In genomic region chr7:141700848-141701371, GRCh38 we compare ENCODE assay signal across 8 cellular contexts. TPM values are rescaled to one million over a fixed set of nuclear protein-coding genes. Genes with fewer than 3 reads are reported as not detected.
DNase-seq lines count a peak whose midpoint lies in the region; ATAC-seq, FAIRE-seq and TF ChIP-seq lines count a peak whose summit lies in the region.

No MANE protein-coding gene starts in this region.

- TF ChIP-seq POLR2A in prostate gland (IDR thresholded peaks at IDR 0.05) (no peak), GM12891 (IDR thresholded peaks at IDR 0.05; ENCODE audit: low read depth, low read length) (no peak), erythroblast (IDR thresholded peaks at IDR 0.05; ENCODE audit: low read length) (no peak)

- peaks cover 53% of the 10 kb centered on the region for H3K27me3 ChIP-seq in DOHH2 (ENCODE audit: control insufficient read depth, low read length)
- no peaks in the 10 kb centered on the region for H3K27me3 ChIP-seq in heart right ventricle
- H3K27me3 ChIP-seq in prostate gland (replicated peaks; ENCODE audit: insufficient read depth), result no peaks in the 10 kb centered on the region

- ATAC-seq in HG02981 (IDR thresholded peaks at IDR 0.05; ENCODE audit: unreplicated experiment) (peak; percentile 1), heart right ventricle (peak in 7 of 8 donors; percentile 10 to 43 (median 16))

- DNase-seq in activated T-cell treated with anti-CD3 and anti-CD28 coated beads for 4 hours (peak; percentile 0), heart right ventricle (peak in 1 of 2 donors; percentile 14), prostate gland (ENCODE audit: low spot score) (no peak), GM12891 (ENCODE audit: insufficient read length, low spot score) (no peak), erythroblast (lab: John Stamatoyannopoulos, UW) (no peak), SIG-M5 (lab: John Stamatoyannopoulos, UW) (no peak)

- intact Hi-C loops in heart right ventricle (cut with DNase I) (loop anchor here in 2 of 10 donors (5.0 kb wide), 2 partner anchors 36 to 49 kb away; partner anchors contain the start of gene SSBP1 (in 2 of the 2)), prostate gland (cut with DNase I) (no loop called here)

- FAIRE-seq in GM12891 (lab: Jason Lieb, UNC), result no peak

- no peaks in the 10 kb centered on the region for H3K9me2 ChIP-seq in DOHH2 (replicated peaks; ENCODE audit: control insufficient read depth, low read length)

- TF ChIP-seq CTCF in DOHH2 (IDR thresholded peaks at IDR 0.05; ENCODE audit: low read depth, low read length, poor library complexity, severe bottlenecking), result no peak
- no peak for TF ChIP-seq CTCF in heart right ventricle (IDR thresholded peaks at IDR 0.05)
- no peak for TF ChIP-seq CTCF in prostate gland (IDR thresholded peaks at IDR 0.05)

- H3K4me1 ChIP-seq in DOHH2 (ENCODE audit: control insufficient read depth, low read length), result peaks cover 42% of the 10 kb centered on the region
- H3K4me1 ChIP-seq in heart right ventricle, result peaks cover 0 to 56% (median 38%) of the 10 kb centered on the region in 9 donors
- H3K4me1 ChIP-seq in prostate gland (replicated peaks), result peaks cover 2% of the 10 kb centered on the region

- no peaks in the 10 kb centered on the region for H3K79me2 ChIP-seq in DOHH2 (ENCODE audit: control insufficient read depth, low read length)

- H3F3A ChIP-seq in DOHH2 (ENCODE audit: control insufficient read depth, insufficient read depth), result peaks cover 4% of the 10 kb centered on the region; the same call in 1 of the 2 replicates

- 15 to 20% methylated on average over 20 of the region's 20 CpGs for WGBS in heart right ventricle, 2 donors
- 6% methylated on average over 20 of the region's 20 CpGs for WGBS in prostate gland

- H3K9me3 ChIP-seq in DOHH2 (ENCODE audit: control insufficient read depth, insufficient read depth, low read length), result no peaks in the 10 kb centered on the region
- H3K9me3 ChIP-seq in heart right ventricle, result no peaks in the 10 kb centered on the region
- H3K9me3 ChIP-seq in prostate gland, result no peaks in the 10 kb centered on the region

- H4K20me1 ChIP-seq in DOHH2 (ENCODE audit: control insufficient read depth, insufficient read depth, low read depth, low read length), result no peaks in the 10 kb centered on the region

- H3K4me3 ChIP-seq in DOHH2 (ENCODE audit: low read length), result peak overlapping the region; percentile 66
- H3K4me3 ChIP-seq in heart right ventricle, result peak overlapping the region; percentile 70 to 92 (median 84)
- H3K4me3 ChIP-seq in prostate gland, result peak overlapping the region; percentile 86 to 90

- H3K36me3 ChIP-seq in DOHH2 (ENCODE audit: control insufficient read depth, low read length), result no peaks in the 10 kb centered on the region
- no peaks in the 10 kb centered on the region for H3K36me3 ChIP-seq in heart right ventricle
- H3K36me3 ChIP-seq in prostate gland, result no peaks in the 10 kb centered on the region

- H3K4me2 ChIP-seq in DOHH2 (ENCODE audit: low read length), result peak overlapping the region; percentile 75

- no peak overlapping the region for H3K27ac ChIP-seq in DOHH2 (ENCODE audit: low read depth, low read length)
- H3K27ac ChIP-seq in heart right ventricle, result peak overlapping the region in 9 of 10 donors; percentile 79 to 91 (median 87)
- H3K27ac ChIP-seq in prostate gland, result peak overlapping the region; percentile 82 to 88

TF ChIP-seq in GM12891, 5 proteins besides CTCF, POLR2A, EP300 and RAD21:
- no peak for TF ChIP-seq TAF1 (IDR thresholded peaks at IDR 0.05; ENCODE audit: low read depth, low read length)
- TF ChIP-seq POLR2AphosphoS5 (IDR thresholded peaks at IDR 0.05; ENCODE audit: low read depth, low read length), result no peak
- TF ChIP-seq POU2F2 (IDR thresholded peaks at IDR 0.05; ENCODE audit: low read depth, low read length), result no peak
- TF ChIP-seq SPI1 (IDR thresholded peaks at IDR 0.05; ENCODE audit: low read depth, low read length), result no peak
- TF ChIP-seq PAX5 (IDR thresholded peaks at IDR 0.05; ENCODE audit: insufficient read depth, low read length, severe bottlenecking), result no peak

RNA-seq across cellular contexts. Expression of gene DENND11, which starts 1.1 kb away (rescaled TPM):
- total RNA-seq in heart right ventricle, result 10 to 100 TPM in 4 of 10 donors, 1 to 10 TPM in 6; 6.7 to 11.5 (median 9.3) TPM
- 1 to 10 TPM; 2.7 to 3.4 TPM for polyA plus RNA-seq in heart right ventricle
- total RNA-seq in prostate gland, result 10 to 100 TPM; 18.1 to 18.9 TPM
- polyA plus RNA-seq in GM12891 (2012; ENCODE audit: low read depth, missing spikeins), result 18.2 TPM

RNA-seq across cellular contexts. Expression of gene WEE2, which starts 7.2 kb away (rescaled TPM):
- total RNA-seq in heart right ventricle, result under 1 TPM in 1 of 10 donors, not detected in 9; 0.12 TPM
- not detected for polyA plus RNA-seq in heart right ventricle
- not detected for total RNA-seq in prostate gland
- 0.05 TPM for polyA plus RNA-seq in GM12891 (2012; ENCODE audit: low read depth, missing spikeins)

RNA-seq across cellular contexts. Expression of gene SSBP1, which starts 37.2 kb away (rescaled TPM):
- total RNA-seq in heart right ventricle, result 100 to 1,000 TPM in 9 of 10 donors, 10 to 100 TPM in 1; 97.4 to 122 (median 107) TPM
- 100 to 1,000 TPM; 175 to 256 TPM for polyA plus RNA-seq in heart right ventricle
- 100 to 1,000 TPM; 109 to 115 TPM for total RNA-seq in prostate gland
- polyA plus RNA-seq in GM12891 (2012; ENCODE audit: low read depth, missing spikeins), result 295 TPM
